8 cellular contexts compared by ENCODE assay signal in genomic region chr11:47408598-47409439, GRCh38. TPM values are rescaled to one million over a fixed set of nuclear protein-coding genes. Genes with fewer than 3 reads are reported as not detected.
DNase-seq lines count a peak whose midpoint lies in the region; ATAC-seq and TF ChIP-seq lines count a peak whose summit lies in the region.

No MANE protein-coding gene starts in this region.

- H3K4me1 ChIP-seq in ACC112 (ENCODE audit: control insufficient read depth, insufficient read depth, low read length, unreplicated experiment): peaks cover 31% of the 10 kb centered on the region
- H3K4me1 ChIP-seq in Panc1 (ENCODE audit: control insufficient read depth, insufficient read depth, low read length): peaks cover 17% of the 10 kb centered on the region

- H3K9me3 ChIP-seq in Panc1 (ENCODE audit: control insufficient read depth, insufficient read depth, low read depth, low read length): no peaks in the 10 kb centered on the region

- peak overlapping the region; percentile 95 for H3K4me3 Mint-ChIP-seq in type B pancreatic cell

- no peak for DNase-seq in Panc1 (ENCODE audit: low read depth, low spot score)
- peak; percentile 92 for DNase-seq in dermis blood vessel endothelial cell
- peak; percentile 90 for DNase-seq in lung microvascular endothelial cell (ENCODE audit: low read depth in 2 of 2)
- no peak for DNase-seq in type B pancreatic cell (ENCODE audit: extremely low spot score, unreplicated experiment)
- no peak for DNase-seq in NCI-H1694 treated with DMSO at 0.1 percent for 48 hours (lab: John Stamatoyannopoulos, UW)
- no peak for DNase-seq in NCI-H524 treated with DMSO at 0.1 percent for 48 hours (lab: John Stamatoyannopoulos, UW)

- H3K27ac ChIP-seq in ACC112 (ENCODE audit: low read depth, low read length): peak overlapping the region; percentile 80
- peak overlapping the region; percentile 85 for H3K27ac ChIP-seq in Panc1 (ENCODE audit: low read length)

- peak overlapping the region; percentile 85 for H3K27ac Mint-ChIP-seq in type B pancreatic cell

- TSS peak; percentile 56 for BruUV-seq in Panc1 (replicated peaks; lab: Mats Ljungman, UMichigan)

- TF ChIP-seq CTCF in Panc1 (IDR thresholded peaks at IDR 0.05) (no peak), type B pancreatic cell (conservative IDR thresholded peaks at IDR 0.05) (no peak)

- H3K79me2 ChIP-seq in ACC112 (ENCODE audit: control insufficient read depth, insufficient read depth, low read length, unreplicated experiment): peaks cover 37% of the 10 kb centered on the region

- peaks cover 4% of the 10 kb centered on the region for H3K4me1 Mint-ChIP-seq in type B pancreatic cell (ENCODE audit: unreplicated experiment)

- H3K36me3 ChIP-seq in ACC112 (ENCODE audit: insufficient read depth, low read length) (no peaks in the 10 kb centered on the region), Panc1 (ENCODE audit: control insufficient read depth, insufficient read depth, low read length) (no peaks in the 10 kb centered on the region; the same call in 1 of the 2 replicates)

- no peaks in the 10 kb centered on the region for H3K27me3 Mint-ChIP-seq in type B pancreatic cell

- in situ Hi-C loops in Panc1 (cut with HindIII; ENCODE audit: low pct_unique_long_range_greater_than_20kb, low sequenced_read_pairs): no loop called here

- ATAC-seq in GM19023 (IDR thresholded peaks at IDR 0.05; ENCODE audit: unreplicated experiment) (peak; percentile 6), Panc1 (peak; percentile 19)

- CTCF ChIA-PET in Panc1 (lab: Charles Lee): interaction anchor here (0.6 kb wide), 1 partner anchor 445 kb away, joined by 4 read pairs; no protein-coding TSS in a partner anchor

- peak overlapping the region; percentile 91 for H3K4me3 ChIP-seq in ACC112 (ENCODE audit: low read depth, low read length)
- peak overlapping the region; percentile 66 to 90 for H3K4me3 ChIP-seq in Panc1 (ENCODE audit: low read depth in 2 of 2, low read length in 2 of 2)

- H3K9me3 Mint-ChIP-seq in type B pancreatic cell: no peaks in the 10 kb centered on the region

- peaks cover 2% of the 10 kb centered on the region for H3K36me3 Mint-ChIP-seq in type B pancreatic cell

- H3K27me3 ChIP-seq in ACC112 (ENCODE audit: insufficient read depth, low read length): no peaks in the 10 kb centered on the region
- no peaks in the 10 kb centered on the region for H3K27me3 ChIP-seq in Panc1 (ENCODE audit: control insufficient read depth, insufficient read depth, low read length)

- POLR2A ChIA-PET in Panc1 (lab: Charles Lee): no interaction called here

- peak overlapping the region; percentile 34 for H2AFZ ChIP-seq in ACC112 (ENCODE audit: low read length, unreplicated experiment)

- intact Hi-C loops in Panc1 (cut with micrococcal nuclease; ENCODE audit: unreplicated experiment): no loop called here

RNA-seq across cellular contexts. Expression of gene SLC39A13, which starts 0.4 kb away (rescaled TPM):
- total RNA-seq in Panc1 (2021; ENCODE audit: unreplicated experiment) (50.2 TPM), dermis blood vessel endothelial cell (72.8 and 78.0 TPM in 2 replicates), lung microvascular endothelial cell (33.3 and 51.0 TPM in 2 replicates), type B pancreatic cell (ENCODE audit: low replicate concordance) (28.7 and 44.8 TPM in 2 replicates)
- polyA plus RNA-seq in Panc1 (2012; ENCODE audit: insufficient read length): 71.3 TPM

RNA-seq across cellular contexts. Expression of gene PSMC3, which starts 17.4 kb away (rescaled TPM):
- 181 TPM for total RNA-seq in Panc1 (2021; ENCODE audit: unreplicated experiment)
- 229 TPM for polyA plus RNA-seq in Panc1 (2012; ENCODE audit: insufficient read length)
- 147 and 248 TPM in 2 replicates for total RNA-seq in dermis blood vessel endothelial cell
- 126 and 135 TPM in 2 replicates for total RNA-seq in lung microvascular endothelial cell
- total RNA-seq in type B pancreatic cell (ENCODE audit: low replicate concordance): 104 and 141 TPM in 2 replicates

RNA-seq across cellular contexts. Expression of gene SPI1, which starts 30.5 kb away (rescaled TPM):
- total RNA-seq in Panc1 (2021; ENCODE audit: unreplicated experiment) (0.31 TPM), dermis blood vessel endothelial cell (not detected in 2 replicates), lung microvascular endothelial cell (not detected in 2 replicates), type B pancreatic cell (ENCODE audit: low replicate concordance) (not detected in 2 replicates)
- not detected for polyA plus RNA-seq in Panc1 (2012; ENCODE audit: insufficient read length)

RNA-seq across cellular contexts. Expression of gene RAPSN, which starts 40.1 kb away (rescaled TPM):
- total RNA-seq in Panc1 (2021; ENCODE audit: unreplicated experiment) (1.8 TPM), dermis blood vessel endothelial cell (0.17 and 0.19 TPM in 2 replicates), lung microvascular endothelial cell (0.20 TPM in 1 of 2 replicates, not detected in the other), type B pancreatic cell (ENCODE audit: low replicate concordance) (0.19 and 0.39 TPM in 2 replicates)
- polyA plus RNA-seq in Panc1 (2012; ENCODE audit: insufficient read length): 1.3 TPM

RNA-seq across cellular contexts. Expression of gene MYBPC3, which starts 56.3 kb away (rescaled TPM):
- total RNA-seq in Panc1 (2021; ENCODE audit: unreplicated experiment) (not detected), dermis blood vessel endothelial cell (not detected in 2 replicates), lung microvascular endothelial cell (not detected in 2 replicates), type B pancreatic cell (ENCODE audit: low replicate concordance) (0.40 and 1.8 TPM in 2 replicates)
- polyA plus RNA-seq in Panc1 (2012; ENCODE audit: insufficient read length): not detected

Comparison
In these comparisons a context has a peak if more than half of its experiments do, and no peak if none do; other contexts are left out.
1. DNase-seq: peak in dermis blood vessel endothelial cell (single experiment) and lung microvascular endothelial cell (2 of 2); none in Panc1 (single experiment), type B pancreatic cell (single experiment), NCI-H1694 treated with DMSO at 0.1 percent for 48 hours (single experiment) and NCI-H524 treated with DMSO at 0.1 percent for 48 hours (single experiment).